In genomic region chrY:22980151-22980550, GRCh38 we compare ENCODE assay signal across 13 cellular contexts. TPM values are rescaled to one million over a fixed set of nuclear protein-coding genes. Genes with fewer than 3 reads are reported as not detected.
"Had no signal": no experiment of that assay in that cellular context is flagged by ENCODE, and none has a peak within 500 bp of the region (broad histone marks: within the 10 kb centered on the region; RNA-seq: fewer than 3 reads in every experiment).

No MANE protein-coding gene starts in this region.

RNA-seq across cellular contexts. Expression of gene BPY2, which starts 3.9 kb away (rescaled TPM):
- total RNA-seq: stomach, subcutaneous adipose tissue, temporal lobe, thoracic aorta, thyroid gland, tibial nerve, transverse colon, upper lobe of left lung, upper lobe of right lung, ureter, urinary bladder, uterus, vagina had no signal
